ENCODE assay signal across 10 cellular contexts in the genomic region with DNA sequence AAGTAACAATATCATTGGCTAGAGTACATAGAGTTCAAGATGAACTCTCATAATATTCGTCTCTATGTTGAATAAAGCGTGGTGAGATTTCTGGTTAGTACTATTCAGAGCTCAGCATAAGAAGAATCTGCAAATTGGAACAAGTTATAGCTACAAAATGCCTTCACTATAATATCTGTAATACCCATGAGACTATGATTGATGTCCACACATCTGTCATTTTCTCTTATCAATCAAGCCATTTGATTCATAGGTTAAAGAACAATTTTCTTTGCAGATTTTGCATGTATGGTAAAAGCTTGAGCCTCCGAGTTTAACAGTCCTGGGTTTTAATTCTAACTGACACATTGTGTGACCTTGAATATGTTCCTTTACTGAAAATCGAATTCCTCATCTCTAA. TPM values are rescaled to one million over a fixed set of nuclear protein-coding genes. Genes with fewer than 3 reads are reported as not detected.
DNase-seq lines count a peak whose midpoint lies in the region; ATAC-seq and TF ChIP-seq lines count a peak whose summit lies in the region.
"Had no signal": no experiment of that assay in that cellular context is flagged by ENCODE, and none has a peak within 500 bp of the region (broad histone marks: within the 10 kb centered on the region; RNA-seq: fewer than 3 reads in every experiment).

No MANE protein-coding gene starts in this region.

- in situ Hi-C loops in mammary epithelial cell (cut with MboI; ENCODE audit: low sequenced_read_pairs in 2 of 2), result no loop called here

- BruUV-seq in mammary epithelial cell (replicated peaks; lab: Mats Ljungman, UMichigan), result no TSS peak

- H3K9ac ChIP-seq in mammary epithelial cell (ENCODE audit: insufficient read depth, low read length), result peak overlapping the region; percentile 99

- H3K4me2 ChIP-seq in mammary epithelial cell (ENCODE audit: insufficient read depth, low read depth, low read length), result peak overlapping the region; percentile 88

- H3K36me3 ChIP-seq in mammary epithelial cell (ENCODE audit: insufficient read depth, low read length), result no peaks in the 10 kb centered on the region

- H3K4me3 Mint-ChIP-seq in CD4-positive, alpha-beta T cell, result peak overlapping the region; percentile 91
- H3K4me3 Mint-ChIP-seq in IgD-negative memory B cell, result peak overlapping the region; percentile 92 to 99 (median 98)
- peak overlapping the region; percentile 87 to 95 (median 94) for H3K4me3 Mint-ChIP-seq in naive thymus-derived CD8-positive, alpha-beta T cell

- H3K4me1 ChIP-seq in mammary epithelial cell (ENCODE audit: insufficient read depth, low read length), result peaks cover 16% of the 10 kb centered on the region

- H3K9me3 ChIP-seq in CD4-positive, alpha-beta T cell (ENCODE audit: control insufficient read depth, low read length), result no peaks in the 10 kb centered on the region
- H3K9me3 ChIP-seq in mammary epithelial cell (replicated peaks; ENCODE audit: insufficient read depth, low read length), result no peaks in the 10 kb centered on the region

- no peak overlapping the region for H2AFZ ChIP-seq in mammary epithelial cell (ENCODE audit: low read depth, low read length)

- H3K27me3 Mint-ChIP-seq in CD4-positive, alpha-beta T cell, result no peaks in the 10 kb centered on the region
- H3K27me3 Mint-ChIP-seq in IgD-negative memory B cell, result no peaks in the 10 kb centered on the region
- H3K27me3 Mint-ChIP-seq in naive thymus-derived CD8-positive, alpha-beta T cell, result no peaks in the 10 kb centered on the region

- H3K27ac Mint-ChIP-seq in CD4-positive, alpha-beta T cell, result peak overlapping the region; percentile 88
- H3K27ac Mint-ChIP-seq in IgD-negative memory B cell, result peak overlapping the region in 2 of 3 donors; percentile 92 to 98
- peak overlapping the region in 6 of 10 donors; percentile 44 to 96 (median 94) for H3K27ac Mint-ChIP-seq in naive thymus-derived CD8-positive, alpha-beta T cell

- H3K4me1 Mint-ChIP-seq in CD4-positive, alpha-beta T cell (ENCODE audit: low read depth), result peaks cover 62% of the 10 kb centered on the region
- peaks cover 34 to 57% (median 45%) of the 10 kb centered on the region in 3 donors for H3K4me1 Mint-ChIP-seq in IgD-negative memory B cell
- H3K4me1 Mint-ChIP-seq in naive thymus-derived CD8-positive, alpha-beta T cell, result peaks cover 26 to 51% (median 42%) of the 10 kb centered on the region in 4 donors

- peaks cover 86% of the 10 kb centered on the region for H3K79me2 ChIP-seq in mammary epithelial cell (ENCODE audit: insufficient read depth, low read length)

- ATAC-seq in CD4-positive, alpha-beta T cell (ENCODE audit: poor library complexity), result no peak
- no peak for ATAC-seq in naive thymus-derived CD8-positive, alpha-beta T cell
- no peak for ATAC-seq in HG02938 (IDR thresholded peaks at IDR 0.05; ENCODE audit: unreplicated experiment)

- WGBS in mammary epithelial cell (ENCODE audit: low coverage, missing lambda C conversion rate), result 72% methylated on average over 4 of the region's 4 CpGs

- DNase-seq in CD4-positive, alpha-beta T cell, result no peak
- DNase-seq in mammary epithelial cell (no peak), HuH-7 (ENCODE audit: low spot score) (no peak), SIG-M5 treated with dmso at 0.1 percent for 504 hours (lab: John Stamatoyannopoulos, UW; ENCODE audit: unreplicated experiment) (no peak), NCI-H1417 treated with DMSO at 0.1 percent for 48 hours (lab: John Stamatoyannopoulos, UW) (no peak)
- DNase-seq in naive thymus-derived CD8-positive, alpha-beta T cell, result no peak
- DNase-seq: kidney, NCI-H82 had no signal

- H3K27me3 ChIP-seq in CD4-positive, alpha-beta T cell (ENCODE audit: control insufficient read depth, insufficient read depth, low read length), result no peaks in the 10 kb centered on the region
- no peaks in the 10 kb centered on the region for H3K27me3 ChIP-seq in mammary epithelial cell (ENCODE audit: insufficient read depth, low read length)

- H3K4me3 ChIP-seq in mammary epithelial cell (replicated peaks in 1 of 3; ENCODE audit: insufficient read depth in 1 of 3, low read depth in 2 of 3, low read length in 3 of 3), result peak overlapping the region; percentile 86 to 98 (median 95)

- no peaks in the 10 kb centered on the region for H3K9me3 Mint-ChIP-seq in CD4-positive, alpha-beta T cell
- no peaks in the 10 kb centered on the region for H3K9me3 Mint-ChIP-seq in IgD-negative memory B cell
- no peaks in the 10 kb centered on the region for H3K9me3 Mint-ChIP-seq in naive thymus-derived CD8-positive, alpha-beta T cell

- no peak overlapping the region for H3K27ac ChIP-seq in CD4-positive, alpha-beta T cell (ENCODE audit: low read depth, low read length)
- peak overlapping the region; percentile 98 for H3K27ac ChIP-seq in mammary epithelial cell (ENCODE audit: insufficient read depth, low read depth, low read length)

- no peak for TF ChIP-seq CTCF in CD4-positive, alpha-beta T cell (IDR thresholded peaks at IDR 0.05)
- no peak for TF ChIP-seq CTCF in mammary epithelial cell (conservative IDR thresholded peaks at IDR 0.05 in 1 of 2, IDR thresholded peaks at IDR 0.05 in 1 of 2; ENCODE audit: extremely low read depth in 1 of 2, insufficient read depth in 1 of 2, low read depth in 1 of 2, low read length in 2 of 2)

- H4K20me1 ChIP-seq in mammary epithelial cell (ENCODE audit: insufficient read depth, low read length), result no peaks in the 10 kb centered on the region

- POLR2A ChIA-PET in CD4-positive, alpha-beta T cell (lab: Charles Lee), result interaction anchor here (1.2 kb wide), 1 partner anchor 23 kb away, joined by 6 read pairs; the partner anchor contains the start of gene MAPK1IP1L
- POLR2A ChIA-PET in naive thymus-derived CD8-positive, alpha-beta T cell (lab: Charles Lee), result interaction anchor here (1.4 kb wide), 1 partner anchor 127 kb away, joined by 5 read pairs; no protein-coding TSS in a partner anchor

- CTCF ChIA-PET in CD4-positive, alpha-beta T cell (lab: Charles Lee), result interaction anchor here (1.2 to 4.0 kb wide), 3 partner anchors 16 to 254 kb away, joined by 3 to 55 read pairs (median 16); partner anchors contain the start of gene MAPK1IP1L
- CTCF ChIA-PET in mammary epithelial cell (lab: Charles Lee; ENCODE audit: low non-redundant PET), result no interaction called here

- intact Hi-C loops in CD4-positive, alpha-beta T cell (cut with DNase I, micrococcal nuclease), result loop anchor here (5.0 to 10.0 kb wide), 4 partner anchors 56 to 556 kb away; partner anchors contain the start of genes DLGAP5 (in 1 of the 2), GCH1 (in 1 of the 2) and KTN1 (in 1 of the 2)
- intact Hi-C loops in mammary epithelial cell (cut with micrococcal nuclease), result no loop called here

- dilution Hi-C loops in mammary epithelial cell (cut with HindIII; ENCODE audit: low sequenced_read_pairs), result no loop called here

- peaks cover 18% of the 10 kb centered on the region for H3K36me3 Mint-ChIP-seq in CD4-positive, alpha-beta T cell (ENCODE audit: low read depth)
- peaks cover 2% of the 10 kb centered on the region for H3K36me3 Mint-ChIP-seq in IgD-negative memory B cell
- H3K36me3 Mint-ChIP-seq in naive thymus-derived CD8-positive, alpha-beta T cell, result peaks cover 0 to 14% (median 2%) of the 10 kb centered on the region in 3 donors

RNA-seq across cellular contexts. Expression of gene SOCS4, which starts 1.4 kb away (rescaled TPM):
- 10 to 100 TPM; 19.5 to 20.7 TPM for total RNA-seq in CD4-positive, alpha-beta T cell
- polyA plus RNA-seq in IgD-negative memory B cell (2.2 TPM), mammary epithelial cell (9.5 TPM)
- 10 to 100 TPM; 25.2 to 35.4 TPM for total RNA-seq in mammary epithelial cell
- polyA minus RNA-seq in mammary epithelial cell, result 20.7 TPM
- 10 to 100 TPM; 20.2 to 22.5 TPM for total RNA-seq in naive thymus-derived CD8-positive, alpha-beta T cell
- polyA plus RNA-seq in naive thymus-derived CD8-positive, alpha-beta T cell, result 1 to 10 TPM; 1.5 to 2.9 (median 1.9) TPM

RNA-seq across cellular contexts. Expression of gene WDHD1, which starts 1.6 kb away (rescaled TPM):
- total RNA-seq in CD4-positive, alpha-beta T cell, result 1 to 10 TPM; 1.8 to 2.2 TPM
- polyA plus RNA-seq in IgD-negative memory B cell (3.9 TPM), mammary epithelial cell (10.6 TPM)
- 10 to 100 TPM in 1 of 2 donors, 1 to 10 TPM in 1; 7.7 to 21.1 TPM for total RNA-seq in mammary epithelial cell
- polyA minus RNA-seq in mammary epithelial cell, result 18.8 TPM
- 1 to 10 TPM; 3.9 to 4.9 TPM for total RNA-seq in naive thymus-derived CD8-positive, alpha-beta T cell
- 1 to 10 TPM; 2.2 to 3.8 (median 2.4) TPM for polyA plus RNA-seq in naive thymus-derived CD8-positive, alpha-beta T cell

RNA-seq across cellular contexts. Expression of gene MAPK1IP1L, which starts 23.0 kb away (rescaled TPM):
- total RNA-seq in CD4-positive, alpha-beta T cell, result 100 to 1,000 TPM; 198 to 207 TPM
- 119 TPM for polyA plus RNA-seq in IgD-negative memory B cell
- 100 to 1,000 TPM in 1 of 2 donors, 10 to 100 TPM in 1; 48.2 to 108 TPM for total RNA-seq in mammary epithelial cell
- polyA plus RNA-seq in mammary epithelial cell, result 134 TPM
- 100 TPM for polyA minus RNA-seq in mammary epithelial cell
- total RNA-seq in naive thymus-derived CD8-positive, alpha-beta T cell, result 10 to 100 TPM; 73.6 to 75.4 TPM
- polyA plus RNA-seq in naive thymus-derived CD8-positive, alpha-beta T cell, result 10 to 100 TPM; 59.4 to 75.4 (median 65.7) TPM
